In genomic region chr5:97629281-97629680, GRCh38 we compare ENCODE assay signal across 8 cellular contexts.
DNase-seq lines count a peak whose midpoint lies in the region; ATAC-seq, FAIRE-seq and TF ChIP-seq lines count a peak whose summit lies in the region.

No MANE protein-coding gene starts in this region.

- H3K4me1 ChIP-seq in hepatocyte (ENCODE audit: insufficient read depth) = no peaks in the 10 kb centered on the region
- H3K4me1 ChIP-seq in skeletal muscle satellite cell (ENCODE audit: control insufficient read depth, insufficient read depth, low read length) = peaks cover 25% of the 10 kb centered on the region

- no peaks in the 10 kb centered on the region for H3K9me2 ChIP-seq in hepatocyte (replicated peaks; ENCODE audit: insufficient read depth)

- DNase-seq in HFFc6 (peak; percentile 77), bronchial epithelial cell (ENCODE audit: low read depth) (peak; percentile 46), hepatocyte (ENCODE audit: low spot score) (peak; percentile 3), NCI-H510A treated with DMSO at 0.1 percent for 48 hours (lab: John Stamatoyannopoulos, UW) (no peak), ureter (ENCODE audit: low spot score) (no peak)

- no peaks in the 10 kb centered on the region for H3K36me3 Mint-ChIP-seq in HFFc6 (ENCODE audit: low read depth)

- peak overlapping the region; percentile 80 for H3K4me3 Mint-ChIP-seq in HFFc6

- no peaks in the 10 kb centered on the region for H3K36me3 ChIP-seq in bronchial epithelial cell (ENCODE audit: control insufficient read depth, insufficient read depth, low read length)
- H3K36me3 ChIP-seq in hepatocyte (replicated peaks; ENCODE audit: insufficient read depth, low read depth) = no peaks in the 10 kb centered on the region
- H3K36me3 ChIP-seq in skeletal muscle satellite cell (ENCODE audit: insufficient read depth, low read length) = no peaks in the 10 kb centered on the region

- no peaks in the 10 kb centered on the region for H3K9me3 Mint-ChIP-seq in HFFc6

- no peaks in the 10 kb centered on the region for H3K27me3 ChIP-seq in bronchial epithelial cell (ENCODE audit: control insufficient read depth, insufficient read depth, low read length)
- H3K27me3 ChIP-seq in hepatocyte = no peaks in the 10 kb centered on the region
- H3K27me3 ChIP-seq in skeletal muscle satellite cell (ENCODE audit: control insufficient read depth, insufficient read depth, low read length) = no peaks in the 10 kb centered on the region

- H3K4me1 Mint-ChIP-seq in HFFc6 (ENCODE audit: low read depth) = peaks cover 27% of the 10 kb centered on the region

- H3K27me3 Mint-ChIP-seq in HFFc6 (ENCODE audit: insufficient read depth) = no peaks in the 10 kb centered on the region

- 89% methylated on average over 4 of the region's 4 CpGs for WGBS in hepatocyte (ENCODE audit: low lambda C conversion rate, missing lambda C conversion rate)

- no peak for FAIRE-seq in bronchial epithelial cell (lab: Jason Lieb, UNC)

- TF ChIP-seq CTCF in HFFc6 (IDR thresholded peaks at IDR 0.05) (no peak), bronchial epithelial cell (IDR thresholded peaks at IDR 0.05; ENCODE audit: insufficient read depth, low read length, severe bottlenecking) (no peak), hepatocyte (IDR thresholded peaks at IDR 0.05; ENCODE audit: poor library complexity) (no peak)

- no peak overlapping the region for H3K27ac ChIP-seq in hepatocyte

- H3K9me3 ChIP-seq in hepatocyte (ENCODE audit: low read depth) = no peaks in the 10 kb centered on the region
- H3K9me3 ChIP-seq in skeletal muscle satellite cell (replicated peaks; ENCODE audit: low read length) = no peaks in the 10 kb centered on the region

- H3K4me3 ChIP-seq in bronchial epithelial cell (ENCODE audit: low read depth, low read length) = no peak overlapping the region
- H3K4me3 ChIP-seq in hepatocyte = no peak overlapping the region
- H3K4me3 ChIP-seq in skeletal muscle satellite cell (ENCODE audit: low read length) = peak overlapping the region; percentile 9

- H3K79me2 ChIP-seq in hepatocyte = no peaks in the 10 kb centered on the region

- H3K27ac Mint-ChIP-seq in HFFc6 = peak overlapping the region; percentile 79

- no peak overlapping the region for H3K4me2 ChIP-seq in hepatocyte
- H3K4me2 ChIP-seq in skeletal muscle satellite cell (ENCODE audit: low read length) = peak overlapping the region; percentile 62

- peak overlapping the region; percentile 44 for H3K9ac ChIP-seq in skeletal muscle satellite cell (ENCODE audit: low read depth, low read length)

- no peaks in the 10 kb centered on the region for H4K20me1 ChIP-seq in hepatocyte (ENCODE audit: insufficient read depth, poor library complexity, severe bottlenecking)

- H2AFZ ChIP-seq in hepatocyte = no peak overlapping the region

- ATAC-seq in GM18520 (IDR thresholded peaks at IDR 0.05; ENCODE audit: unreplicated experiment) (no peak), GM21515 (IDR thresholded peaks at IDR 0.05; ENCODE audit: unreplicated experiment) (no peak)

Comparison
In these comparisons a context has a peak if more than half of its experiments do, and no peak if none do; other contexts are left out.
1. DNase-seq: peak in HFFc6 (single experiment), bronchial epithelial cell (single experiment) and hepatocyte (single experiment); none in NCI-H510A treated with DMSO at 0.1 percent for 48 hours (single experiment) and ureter (single experiment).